In the genomic region with DNA sequence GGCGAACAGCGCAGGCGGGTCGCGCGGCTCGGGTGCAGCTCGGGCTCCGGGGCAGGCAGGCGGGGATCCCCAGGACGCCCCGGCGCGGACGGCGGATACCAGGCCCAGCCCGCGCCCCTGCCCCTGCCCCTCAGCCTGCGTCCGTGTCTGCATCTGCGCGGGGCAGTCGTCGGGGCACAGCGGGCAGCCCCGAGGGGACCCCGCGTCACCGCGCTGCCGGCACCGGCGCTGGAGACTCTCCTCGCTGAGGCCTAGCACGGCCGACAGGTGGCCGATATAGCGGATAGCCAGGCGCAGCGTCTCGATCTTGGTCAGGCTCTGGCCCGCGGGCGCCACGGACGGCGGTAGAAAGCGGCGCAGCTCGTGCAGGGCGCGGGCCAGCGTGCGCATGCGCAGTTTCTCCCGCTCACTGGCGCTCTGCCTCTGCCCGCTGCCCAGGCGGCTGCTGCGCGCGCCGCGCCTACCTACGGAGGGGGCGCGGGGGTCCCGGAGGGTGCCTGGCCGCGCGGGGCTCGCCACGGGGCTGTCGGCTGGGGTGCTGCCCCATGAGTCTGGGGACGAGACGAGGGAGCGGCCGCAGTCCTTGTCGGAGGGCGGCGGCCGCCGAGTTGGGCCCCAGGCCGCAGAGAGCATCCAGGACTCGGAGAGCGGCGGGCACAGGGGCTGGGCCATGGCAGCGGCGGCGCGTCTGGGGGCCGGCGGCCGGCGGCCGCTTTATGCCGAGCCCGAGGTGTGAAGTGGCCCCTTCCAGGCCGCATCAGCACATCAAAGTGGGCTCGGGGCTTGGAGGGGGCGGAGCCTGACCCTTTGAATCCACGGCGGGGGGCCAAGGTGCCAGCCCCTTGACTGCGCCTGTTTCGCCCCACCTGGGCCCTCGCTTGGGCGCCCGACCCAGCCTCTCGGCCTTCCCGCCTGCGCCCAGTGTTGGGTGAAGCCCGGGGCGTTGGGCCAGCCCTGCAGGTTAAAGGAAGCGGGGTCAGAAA, we compare ENCODE assay signal across 1 cellular context.
TF ChIP-seq lines count a peak whose summit lies in the region.

Gene MESP1, minus strand, starts transcription at position 690 of the 983 bp plus-strand sequence. Its CDS starts 18 bp downstream, at position 672.

TF ChIP-seq in HepG2, 621 proteins besides CTCF, POLR2A, EP300 and RAD21 (continued from another document and continues in another):
- TF ChIP-seq ZBTB49 (CRISPR knock-in tag; IDR thresholded peaks at IDR 0.05; ENCODE audit: borderline replicate concordance), result no peak
- no peak for TF ChIP-seq SNAPC4 (CRISPR knock-in tag; IDR thresholded peaks at IDR 0.05)
- no peak for TF ChIP-seq ZNF282 (IDR thresholded peaks at IDR 0.05; ENCODE audit: partially characterized antibody)
- TF ChIP-seq ZNF629 (CRISPR knock-in tag; conservative IDR thresholded peaks at IDR 0.05), result 0 out of 2 replicates have a peak, but pooled peaks have one; percentile 38
- no peak for TF ChIP-seq ARNT (IDR thresholded peaks at IDR 0.05)
- TF ChIP-seq ZBTB14 (CRISPR knock-in tag; IDR thresholded peaks at IDR 0.05), result no peak
- TF ChIP-seq ARID4A (CRISPR knock-in tag; IDR thresholded peaks at IDR 0.05; ENCODE audit: borderline replicate concordance), result peak; percentile 60; the same call in 1 of the 2 replicates
- peak; percentile 78 for TF ChIP-seq MTERF4 (CRISPR knock-in tag; IDR thresholded peaks at IDR 0.05)
- no peak for TF ChIP-seq ARNT2 (CRISPR knock-in tag; IDR thresholded peaks at IDR 0.05; ENCODE audit: low read depth)
- no peak for TF ChIP-seq KLF16 (CRISPR knock-in tag; IDR thresholded peaks at IDR 0.05)
- no peak for TF ChIP-seq ZNF441 (CRISPR knock-in tag; IDR thresholded peaks at IDR 0.05; ENCODE audit: borderline replicate concordance)
- TF ChIP-seq PRDM10 (CRISPR knock-in tag; IDR thresholded peaks at IDR 0.05; ENCODE audit: low read depth), result no peak
- TF ChIP-seq ONECUT2 (CRISPR knock-in tag; IDR thresholded peaks at IDR 0.05), result no peak
- no peak for TF ChIP-seq STAT5B (CRISPR knock-in tag; IDR thresholded peaks at IDR 0.05)
- 0 out of 2 replicates have a peak, but pooled peaks have one; percentile 87 for TF ChIP-seq ZNF83 (CRISPR knock-in tag; IDR thresholded peaks at IDR 0.05; ENCODE audit: borderline replicate concordance)
- TF ChIP-seq ZZZ3 (CRISPR knock-in tag; IDR thresholded peaks at IDR 0.05; ENCODE audit: borderline replicate concordance), result no peak
- no peak for TF ChIP-seq CEBPB (IDR thresholded peaks at IDR 0.05; ENCODE audit: borderline replicate concordance, low read depth, low read length)
- TF ChIP-seq, protein P1, sequence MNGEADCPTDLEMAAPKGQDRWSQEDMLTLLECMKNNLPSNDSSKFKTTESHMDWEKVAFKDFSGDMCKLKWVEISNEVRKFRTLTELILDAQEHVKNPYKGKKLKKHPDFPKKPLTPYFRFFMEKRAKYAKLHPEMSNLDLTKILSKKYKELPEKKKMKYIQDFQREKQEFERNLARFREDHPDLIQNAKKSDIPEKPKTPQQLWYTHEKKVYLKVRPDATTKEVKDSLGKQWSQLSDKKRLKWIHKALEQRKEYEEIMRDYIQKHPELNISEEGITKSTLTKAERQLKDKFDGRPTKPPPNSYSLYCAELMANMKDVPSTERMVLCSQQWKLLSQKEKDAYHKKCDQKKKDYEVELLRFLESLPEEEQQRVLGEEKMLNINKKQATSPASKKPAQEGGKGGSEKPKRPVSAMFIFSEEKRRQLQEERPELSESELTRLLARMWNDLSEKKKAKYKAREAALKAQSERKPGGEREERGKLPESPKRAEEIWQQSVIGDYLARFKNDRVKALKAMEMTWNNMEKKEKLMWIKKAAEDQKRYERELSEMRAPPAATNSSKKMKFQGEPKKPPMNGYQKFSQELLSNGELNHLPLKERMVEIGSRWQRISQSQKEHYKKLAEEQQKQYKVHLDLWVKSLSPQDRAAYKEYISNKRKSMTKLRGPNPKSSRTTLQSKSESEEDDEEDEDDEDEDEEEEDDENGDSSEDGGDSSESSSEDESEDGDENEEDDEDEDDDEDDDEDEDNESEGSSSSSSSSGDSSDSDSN (CRISPR knock-in tag; IDR thresholded peaks at IDR 0.05), result peak; percentile 82
- TF ChIP-seq ZNF761 (CRISPR knock-in tag; conservative IDR thresholded peaks at IDR 0.05), result 0 out of 2 replicates have a peak, but pooled peaks have one; percentile 54
- no peak for TF ChIP-seq ZNF343 (CRISPR knock-in tag; IDR thresholded peaks at IDR 0.05)
- no peak for TF ChIP-seq ZNF567 (CRISPR knock-in tag; IDR thresholded peaks at IDR 0.05; ENCODE audit: borderline replicate concordance)
- no peak for TF ChIP-seq NCOR1 (IDR thresholded peaks at IDR 0.05; ENCODE audit: borderline replicate concordance, low read length)
- no peak for TF ChIP-seq TOPORS (CRISPR knock-in tag; IDR thresholded peaks at IDR 0.05)
- no peak for TF ChIP-seq ATAD3A (CRISPR knock-in tag; IDR thresholded peaks at IDR 0.05)
- no peak for TF ChIP-seq SMYD3 (CRISPR knock-in tag; IDR thresholded peaks at IDR 0.05)
- peak; percentile 78 for TF ChIP-seq NFKB2 (CRISPR knock-in tag; IDR thresholded peaks at IDR 0.05; ENCODE audit: borderline replicate concordance)
- TF ChIP-seq CBFB (CRISPR knock-in tag; IDR thresholded peaks at IDR 0.05), result peak; percentile 36; the same call in 1 of the 2 replicates
